ENCODE assay signal across 8 cellular contexts in the genomic region with DNA sequence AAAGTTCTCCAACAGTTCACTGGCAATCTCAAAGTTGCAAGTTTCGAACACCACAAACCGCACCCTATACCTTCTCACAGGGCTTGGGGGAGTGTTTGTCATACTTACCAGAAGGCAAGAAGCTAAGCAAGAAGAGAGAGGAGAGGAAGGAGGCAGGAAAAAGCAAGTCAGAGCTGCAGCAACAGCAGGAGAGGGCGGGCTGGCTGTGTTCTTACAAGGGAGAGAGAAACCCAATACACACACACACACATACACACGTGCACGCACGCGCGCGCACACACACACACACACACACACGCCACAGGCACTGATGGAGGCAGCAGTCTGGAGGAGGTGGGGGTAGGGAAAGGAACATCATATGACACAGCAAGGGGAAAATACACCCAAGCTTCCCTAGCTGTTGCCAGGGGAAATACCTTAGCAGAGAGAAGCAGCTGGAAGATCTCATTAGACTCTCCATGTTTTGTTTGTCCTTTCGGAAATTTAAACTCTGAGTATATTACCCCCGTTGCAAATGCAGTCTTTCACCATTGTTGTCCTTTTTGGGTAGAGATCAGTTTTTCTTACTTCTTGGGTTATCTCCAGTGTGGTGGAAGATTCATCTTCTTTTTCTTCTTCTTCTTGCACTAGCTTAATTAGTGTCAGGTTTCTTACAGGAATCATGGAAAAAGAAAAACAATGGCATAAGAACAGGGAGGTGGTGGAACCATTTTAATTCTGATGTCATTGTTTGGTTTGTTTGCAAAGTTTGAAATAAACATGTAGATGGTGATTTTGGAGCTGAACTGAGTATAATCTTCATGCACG. TPM values are rescaled to one million over a fixed set of nuclear protein-coding genes. Genes with fewer than 3 reads are reported as not detected.
DNase-seq lines count a peak whose midpoint lies in the region; ATAC-seq and TF ChIP-seq lines count a peak whose summit lies in the region.

A gene (minus strand): TSS at position 186 of the 807 bp plus-strand sequence. CDS start 3,099 bp downstream, outside the sequence.

- peak; percentile 79 for ATAC-seq in HG03196 (IDR thresholded peaks at IDR 0.05; ENCODE audit: unreplicated experiment)
- peak; percentile 72 to 88 (median 84) for ATAC-seq in heart right ventricle
- ATAC-seq in gastrocnemius medialis, result peak; percentile 78 to 79

- peak in 1 of 9 donors; percentile 8 for TF ChIP-seq CTCF in heart right ventricle (IDR thresholded peaks at IDR 0.05)
- peak in 3 of 5 experiments; percentile 16 to 34 (median 24) for TF ChIP-seq CTCF in gastrocnemius medialis (IDR thresholded peaks at IDR 0.05 in 4 of 5, conservative IDR thresholded peaks at IDR 0.05 in 1 of 5)

- peak; percentile 57 for DNase-seq in AG20443 (ENCODE audit: low spot score)
- DNase-seq in SJSA1 (ENCODE audit: low read depth in 1 of 2, low spot score in 2 of 2), result peak; percentile 44 to 59
- DNase-seq in activated naive CD4-positive, alpha-beta T cell treated with anti-CD3 and anti-CD28 coated beads, Interleukin-2, amount 50 U/mL, for 16 hours, result peak; percentile 88
- peak; percentile 82 to 83 for DNase-seq in heart right ventricle
- DNase-seq in gastrocnemius medialis, result peak; percentile 94 to 97
- no peak for DNase-seq in NCI-H1694 treated with DMSO at 0.1 percent for 48 hours (lab: John Stamatoyannopoulos, UW)

- 3 to 9% methylated on average over 13 of the region's 13 CpGs for WGBS in heart right ventricle, 2 donors

- H3K27me3 ChIP-seq in SJSA1 (replicated peaks) (no peaks in the 10 kb centered on the region), heart right ventricle (no peaks in the 10 kb centered on the region), gastrocnemius medialis (no peaks in the 10 kb centered on the region)

- intact Hi-C loops in heart right ventricle (cut with DNase I), result loop anchor here in 3 of 10 donors (5.0 to 10.0 kb wide), 3 partner anchors 35 to 63 kb away; no protein-coding TSS in a partner anchor
- intact Hi-C loops in gastrocnemius medialis (cut with DNase I; ENCODE audit: low total_unique reads), result loop anchor here (2.0 to 10.0 kb wide), 5 partner anchors 40 to 473 kb away; a partner anchor contains a TSS

- in situ Hi-C loops in gastrocnemius medialis (cut with MboI; ENCODE audit: low sequenced_read_pairs in 4 of 4), result no loop called here

- H3K36me3 ChIP-seq in SJSA1 (no peaks in the 10 kb centered on the region), heart right ventricle (no peaks in the 10 kb centered on the region), gastrocnemius medialis (no peaks in the 10 kb centered on the region)

- H3K4me3 ChIP-seq in SJSA1 (no peak within 1 kb of the TSS), heart right ventricle (peak within 1 kb of the TSS in 9 of 10 donors; percentile 21 to 57 (median 44)), gastrocnemius medialis (peak within 1 kb of the TSS; percentile 47 to 57 (median 50))

- H3K9me3 ChIP-seq in SJSA1 (replicated peaks), result no peaks in the 10 kb centered on the region; the same call in 1 of the 2 replicates
- peaks cover 0 to 3% (median 0%) of the 10 kb centered on the region in 11 donors for H3K9me3 ChIP-seq in heart right ventricle
- H3K9me3 ChIP-seq in gastrocnemius medialis, result no peaks in the 10 kb centered on the region

- H3K27ac ChIP-seq in SJSA1, result peak within 1 kb of the TSS; percentile 27; the same call in 1 of the 2 replicates
- peak within 1 kb of the TSS; percentile 81 to 94 (median 90) for H3K27ac ChIP-seq in heart right ventricle
- peak within 1 kb of the TSS; percentile 92 to 96 (median 94) for H3K27ac ChIP-seq in gastrocnemius medialis

- TF ChIP-seq POLR2A in GM19193 (IDR thresholded peaks at IDR 0.05; ENCODE audit: extremely low read depth, insufficient read depth, insufficient read length), result peak; percentile 49
- peak; percentile 70 to 83 for TF ChIP-seq POLR2A in gastrocnemius medialis (IDR thresholded peaks at IDR 0.05)

- peaks cover 27% of the 10 kb centered on the region for H3K4me1 ChIP-seq in SJSA1 (replicated peaks)
- H3K4me1 ChIP-seq in heart right ventricle, result peaks cover 4 to 68% (median 39%) of the 10 kb centered on the region in 9 donors
- H3K4me1 ChIP-seq in gastrocnemius medialis, result peaks cover 32 to 40% of the 10 kb centered on the region in 2 donors

RNA-seq across cellular contexts. Expression of the gene that starts here (rescaled TPM):
- not detected in 2 replicates for total RNA-seq in SJSA1 (2014; rRNA removed; shearing (Covaris generic))
- total RNA-seq in heart right ventricle, result 100 to 1,000 TPM in 9 of 10 donors, 10 to 100 TPM in 1; 93.3 to 156 (median 140) TPM
- 10 to 100 TPM in 1 of 2 donors, 1 to 10 TPM in 1; 6.2 to 35.0 TPM for polyA plus RNA-seq in heart right ventricle
- total RNA-seq in gastrocnemius medialis, result 100 to 1,000 TPM in 2 of 4 donors, 10 to 100 TPM in 2; 58.3 to 197 (median 124) TPM

Comparison
In these comparisons a context has a peak if more than half of its experiments do, and no peak if none do; other contexts are left out.
1. RNA of the gene that starts here (total RNA-seq): 58.3 to 197 TPM in gastrocnemius medialis and 93.3 to 156 TPM in heart right ventricle; not detected in SJSA1; every median in the first group is over 10 times any median in the second.
2. Peak in DNase-seq and H3K27ac ChIP-seq in SJSA1; RNA of the gene not detected or under 1 TPM.
3. H3K27ac ChIP-seq: peak in every context shown above with its lines; median percentile 94 in gastrocnemius medialis; 90 in heart right ventricle; 27 in SJSA1.
4. Peak in every context shown above with its lines, with median percentiles within 50 percentile points of each other: ATAC-seq.